Comparison of ENCODE assay signal across 20 cellular contexts in genomic region chr16:13909069-13909468, GRCh38. TPM values are rescaled to one million over a fixed set of nuclear protein-coding genes. Genes with fewer than 3 reads are reported as not detected.
DNase-seq lines count a peak whose midpoint lies in the region; ATAC-seq and TF ChIP-seq lines count a peak whose summit lies in the region.
"Had no signal": no experiment of that assay in that cellular context is flagged by ENCODE, and none has a peak within 500 bp of the region (broad histone marks: within the 10 kb centered on the region; RNA-seq: fewer than 3 reads in every experiment).

No MANE protein-coding gene starts in this region.

- no peaks in the 10 kb centered on the region for H3K79me1 ChIP-seq in IMR-90 (ENCODE audit: low read depth in 1 of 2, low read length in 2 of 2)

- no peak overlapping the region for H3K14ac ChIP-seq in IMR-90 (replicated peaks; ENCODE audit: low read depth, low read length)

- TF ChIP-seq CTCF in IMR-90 (conservative IDR thresholded peaks at IDR 0.05; ENCODE audit: low read depth, low read length) (no peak), esophagus squamous epithelium (IDR thresholded peaks at IDR 0.05) (no peak), thoracic aorta (IDR thresholded peaks at IDR 0.05) (no peak)

- H3K9me3 ChIP-seq in IMR-90 (ENCODE audit: control insufficient read depth, insufficient read depth, low read length) (no peaks in the 10 kb centered on the region), T-helper 17 cell (ENCODE audit: control insufficient read depth, low read length, poor library complexity, severe bottlenecking) (no peaks in the 10 kb centered on the region), esophagus squamous epithelium (no peaks in the 10 kb centered on the region), thoracic aorta (no peaks in the 10 kb centered on the region)
- H3K9me3 ChIP-seq: SJCRH30 had no signal

- no peak overlapping the region for H2AK9ac ChIP-seq in IMR-90 (replicated peaks; ENCODE audit: low read depth, low read length, poor library complexity)

- no peak overlapping the region for H4K5ac ChIP-seq in IMR-90 (ENCODE audit: low read depth, low read length)

- H3K9ac ChIP-seq in IMR-90 (ENCODE audit: low read depth, low read length), result no peak overlapping the region
- H3K9ac ChIP-seq: BLaER1 treated with 17β-estradiol and CSF1 and Interleukin-3, amounts not matched to agents 10 nM and 100 nM had no signal

- no peaks in the 10 kb centered on the region for H3K9me1 ChIP-seq in IMR-90 (ENCODE audit: insufficient read depth, low read length)

- peak overlapping the region; percentile 30 for H3K27ac Mint-ChIP-seq in T-helper 17 cell
- H3K27ac Mint-ChIP-seq: CD4-positive, alpha-beta T cell had no signal

- TF ChIP-seq POLR2A in IMR-90 (IDR thresholded peaks at IDR 0.05; ENCODE audit: low read depth, low read length) (no peak), esophagus squamous epithelium (IDR thresholded peaks at IDR 0.05) (no peak)

- no peak overlapping the region for H3K18ac ChIP-seq in IMR-90 (ENCODE audit: low read depth, low read length)

- CTCF ChIA-PET in IMR-90 (lab: Yijun Ruan, JAX), result no interaction called here

- in situ Hi-C loops in IMR-90 (cut with MboI; ENCODE audit: low sequenced_read_pairs), result no loop called here

- H3K36me3 Mint-ChIP-seq in T-helper 17 cell (ENCODE audit: low read depth), result peaks cover 3% of the 10 kb centered on the region

- no TSS peak for BruUV-seq in IMR-90 (replicated peaks; lab: Mats Ljungman, UMichigan)

- H3K27me3 ChIP-seq in IMR-90 (ENCODE audit: control insufficient read depth, insufficient read depth, low read length) (peaks cover 14% of the 10 kb centered on the region), esophagus squamous epithelium (no peaks in the 10 kb centered on the region), thoracic aorta (replicated peaks; ENCODE audit: insufficient read depth) (no peaks in the 10 kb centered on the region)
- H3K27me3 ChIP-seq: BLaER1 treated with 17β-estradiol and CSF1 and Interleukin-3, amounts not matched to agents 10 nM and 100 nM; SJCRH30 had no signal

- POLR2A ChIA-PET in IMR-90 (lab: Charles Lee; ENCODE audit: unreplicated experiment), result no interaction called here

- H3K4me3 ChIP-seq in IMR-90 (ENCODE audit: insufficient read depth, low read depth, low read length), result no peak overlapping the region
- no peak overlapping the region for H3K4me3 ChIP-seq in esophagus squamous epithelium
- H3K4me3 ChIP-seq in thoracic aorta, result no peak overlapping the region
- H3K4me3 ChIP-seq: A549; BLaER1 treated with 17β-estradiol and CSF1 and Interleukin-3, amounts not matched to agents 10 nM and 100 nM; SJCRH30 had no signal

- H3K4me1 ChIP-seq in IMR-90 (ENCODE audit: control insufficient read depth, insufficient read depth, low read length) (peaks cover 3% of the 10 kb centered on the region; the same call in 1 of the 2 replicates), esophagus squamous epithelium (peaks cover 5 to 43% (median 12%) of the 10 kb centered on the region in 3 donors), thoracic aorta (ENCODE audit: control insufficient read depth in 1 of 2, low read depth in 2 of 2) (peaks cover 6 to 18% of the 10 kb centered on the region in 2 donors)
- H3K4me1 ChIP-seq: A549 had no signal

- DNase-seq in IMR-90, result no peak
- no peak for DNase-seq in T-helper 17 cell
- no peak for DNase-seq in esophagus squamous epithelium (lab: John Stamatoyannopoulos, UW)
- no peak for DNase-seq in thoracic aorta (ENCODE audit: low spot score)
- no peak for DNase-seq in posterior cingulate gyrus
- no peak for DNase-seq in SHP77 (lab: John Stamatoyannopoulos, UW)
- DNase-seq: AML-193; CD4-positive, alpha-beta T cell; Kasumi-1; NCI-H1105; NCI-H1436 treated with DMSO at 0.1 percent for 48 hours; NCI-H187 treated with DMSO at 0.1 percent for 48 hours; NCI-H524 treated with DMSO at 0.1 percent for 48 hours; NCI-H774 had no signal

- no peak overlapping the region for H2BK5ac ChIP-seq in IMR-90 (ENCODE audit: low read depth, low read length, poor library complexity, severe bottlenecking)

- WGBS in IMR-90 (ENCODE audit: extremely low coverage in 2 of 2, insufficient read length in 1 of 2), 2 experiments, result no CpG with 5 or more reads among the region's 7 CpGs
- 80 to 87% methylated on average over 7 of the region's 7 CpGs for WGBS in esophagus squamous epithelium, 2 donors

- no peak overlapping the region for H3K4ac ChIP-seq in IMR-90 (ENCODE audit: low read depth, low read length)

- H4K8ac ChIP-seq in IMR-90 (ENCODE audit: low read depth in 2 of 2, low read length in 2 of 2), result no peak overlapping the region

- no peak overlapping the region for H3K4me2 ChIP-seq in IMR-90 (ENCODE audit: low read depth, low read length)
- H3K4me2 ChIP-seq: BLaER1 treated with 17β-estradiol and CSF1 and Interleukin-3, amounts not matched to agents 10 nM and 100 nM had no signal

- intact Hi-C loops in IMR-90 (cut with micrococcal nuclease), result no loop called here
- intact Hi-C loops in esophagus squamous epithelium (cut with DNase I), result no loop called here
- intact Hi-C loops in posterior cingulate gyrus (cut with DNase I), result no loop called here

- H2BK20ac ChIP-seq in IMR-90 (ENCODE audit: low read depth, low read length), result no peak overlapping the region

- H2AFZ ChIP-seq in IMR-90 (replicated peaks; ENCODE audit: low read length, poor library complexity), result peak overlapping the region; percentile 8

- ATAC-seq in IMR-90 (ENCODE audit: low read depth) (no peak), T-helper 17 cell (no peak), thoracic aorta (ENCODE audit: insufficient number of reproducible peaks, low FRiP score, low read depth) (no peak), HG03520 (IDR thresholded peaks at IDR 0.05; ENCODE audit: unreplicated experiment) (no peak)
- ATAC-seq: HCT116 had no signal

- no peak overlapping the region for H2AK5ac ChIP-seq in IMR-90 (ENCODE audit: low read depth, low read length)

- H2BK15ac ChIP-seq in IMR-90 (ENCODE audit: low read depth, low read length), result no peak overlapping the region

- dilution Hi-C loops in IMR-90 (cut with HindIII; ENCODE audit: low sequenced_read_pairs, unreplicated experiment), result no loop called here

- H3K27ac ChIP-seq in IMR-90 (ENCODE audit: insufficient read depth, low read length) (no peak overlapping the region), esophagus squamous epithelium (peak overlapping the region in 3 of 4 donors; percentile 47 to 78 (median 55)), thoracic aorta (peak overlapping the region; percentile 78 to 82)
- H3K27ac ChIP-seq: A549; BLaER1 treated with 17β-estradiol and CSF1 and Interleukin-3, amounts not matched to agents 10 nM and 100 nM; HL-60; SJCRH30 had no signal

- H3K23ac ChIP-seq in IMR-90 (ENCODE audit: low read depth, low read length), result no peak overlapping the region

- H2BK120ac ChIP-seq in IMR-90 (ENCODE audit: low read depth, low read length), result no peak overlapping the region

- H3K36me3 ChIP-seq in IMR-90 (ENCODE audit: control insufficient read depth, insufficient read depth, low read length) (no peaks in the 10 kb centered on the region), esophagus squamous epithelium (no peaks in the 10 kb centered on the region), thoracic aorta (no peaks in the 10 kb centered on the region)
- H3K36me3 ChIP-seq: BLaER1 treated with 17β-estradiol and CSF1 and Interleukin-3, amounts not matched to agents 10 nM and 100 nM; SJCRH30 had no signal

- no peak overlapping the region for H4K91ac ChIP-seq in IMR-90 (ENCODE audit: insufficient read depth, low read depth, low read length)

- TF ChIP-seq RAD21 in IMR-90 (IDR thresholded peaks at IDR 0.05; ENCODE audit: low read length), result no peak

- no peaks in the 10 kb centered on the region for H4K20me1 ChIP-seq in IMR-90 (ENCODE audit: insufficient read depth, low read length)
- H4K20me1 ChIP-seq: BLaER1 treated with 17β-estradiol and CSF1 and Interleukin-3, amounts not matched to agents 10 nM and 100 nM had no signal

- H3K4me1 Mint-ChIP-seq in T-helper 17 cell, result no peaks in the 10 kb centered on the region

- H3K27me3 Mint-ChIP-seq in T-helper 17 cell, result peaks cover 43% of the 10 kb centered on the region

- no peak overlapping the region for H3K4me3 Mint-ChIP-seq in T-helper 17 cell
- H3K4me3 Mint-ChIP-seq: CD4-positive, alpha-beta T cell had no signal

- no peak overlapping the region for H3K56ac ChIP-seq in IMR-90 (ENCODE audit: extremely low read depth, insufficient read depth, low read length)

TF ChIP-seq in IMR-90, 13 proteins besides CTCF, POLR2A, EP300 and RAD21:
- TF ChIP-seq RFX5 (IDR thresholded peaks at IDR 0.05; ENCODE audit: low read depth, low read length) (no peak), CHD1 (IDR thresholded peaks at IDR 0.05; ENCODE audit: low read depth, low read length) (no peak), USF2 (IDR thresholded peaks at IDR 0.05; ENCODE audit: low read depth, low read length) (no peak), NFE2L2 (IDR thresholded peaks at IDR 0.05; ENCODE audit: low read depth, low read length) (no peak)

RNA-seq across cellular contexts. Expression of gene ERCC4, which starts 10.9 kb away (rescaled TPM):
- total RNA-seq in IMR-90 (2012; rRNA removed) (10.0 and 19.2 TPM in 2 replicates), T-helper 17 cell (1 to 10 TPM; 8.7 to 9.9 TPM), esophagus squamous epithelium (1 to 10 TPM; 4.4 to 8.2 (median 4.8) TPM), thoracic aorta (10 to 100 TPM in 1 of 2 donors, 1 to 10 TPM in 1; 4.3 to 13.8 TPM)
- polyA plus RNA-seq in IMR-90 (2012; rRNA removed), result 1.6 and 2.9 TPM in 2 replicates
- 2.2 and 2.8 TPM in 2 replicates for polyA plus RNA-seq in IMR-90 (2012; cell fraction: cytosol; rRNA removed)
- polyA plus RNA-seq in IMR-90 (2012; cell fraction: nucleus; rRNA removed; ENCODE audit: low replicate concordance), result 1.6 and 3.1 TPM in 2 replicates
